ENCODE assay signal across 37 cellular contexts in genomic region chr6:93299622-93300021, GRCh38.
"Had no signal": no experiment of that assay in that cellular context is flagged by ENCODE, and none has a peak within 500 bp of the region (broad histone marks: within the 10 kb centered on the region; RNA-seq: fewer than 3 reads in every experiment).

No MANE protein-coding gene starts in this region.

- H3K36me3 ChIP-seq: adrenal gland, ascending aorta, brain microvascular endothelial cell, breast epithelium, cardiac muscle cell had no signal

- ATAC-seq: activated naive CD4-positive, alpha-beta T cell treated with anti-CD3 and anti-CD28 coated beads, Interleukin-2, amount 50 U/mL, for 72 hours; activated naive CD8-positive, alpha-beta T cell treated with anti-CD3 and anti-CD28 coated beads, Interleukin-2, amount 50 U/mL, for 24 hours; activated T-cell treated with anti-CD3 and anti-CD28 coated beads, Interleukin-2, amount 50 U/mL, for 4 hours; activated T-cell treated with anti-CD3 and anti-CD28 coated beads, Interleukin-2, amount 50 U/mL, for 72 hours; activated T-helper 17 cell treated with anti-CD3 and anti-CD28 coated beads, Interleukin-2, amount 50 U/mL, for 72 hours; body of pancreas had no signal

- H3K4me1 ChIP-seq: adrenal gland, ascending aorta, body of pancreas, breast epithelium had no signal

- H3K36me3 Mint-ChIP-seq: activated naive CD4-positive, alpha-beta T cell treated with anti-CD3 and anti-CD28 coated beads, Interleukin-2, amount 10 ng/mL, durations not matched to agents 7 days and 5 days; activated naive CD4-positive, alpha-beta T cell treated with anti-CD3 and anti-CD28 coated beads, Interleukin-2, amount 50 U/mL, for 24 hours; activated naive CD4-positive, alpha-beta T cell treated with anti-CD3 and anti-CD28 coated beads, Interleukin-2, amount 50 U/mL, for 72 hours; activated naive CD8-positive, alpha-beta T cell; activated naive CD8-positive, alpha-beta T cell treated with anti-CD3 and anti-CD28 coated beads for 36 hours; activated naive CD8-positive, alpha-beta T cell treated with anti-CD3 and anti-CD28 coated beads, Interleukin-2, amount 10 ng/mL, durations not matched to agents 7 days and 5 days had no signal

- H3K4me3 ChIP-seq: adrenal gland, ascending aorta, body of pancreas, breast epithelium, cardiac muscle cell had no signal

- H3K27ac Mint-ChIP-seq: activated naive CD4-positive, alpha-beta T cell treated with anti-CD3 and anti-CD28 coated beads for 36 hours; activated naive CD4-positive, alpha-beta T cell treated with anti-CD3 and anti-CD28 coated beads, Interleukin-2, amount 10 ng/mL, durations not matched to agents 7 days and 5 days; activated naive CD4-positive, alpha-beta T cell treated with anti-CD3 and anti-CD28 coated beads, Interleukin-2, amount 50 U/mL, for 24 hours; activated naive CD4-positive, alpha-beta T cell treated with anti-CD3 and anti-CD28 coated beads, Interleukin-2, amount 50 U/mL, for 72 hours; activated naive CD8-positive, alpha-beta T cell; activated naive CD8-positive, alpha-beta T cell treated with anti-CD3 and anti-CD28 coated beads for 36 hours; activated naive CD8-positive, alpha-beta T cell treated with anti-CD3 and anti-CD28 coated beads, Interleukin-2, amount 10 ng/mL, durations not matched to agents 7 days and 5 days; activated naive CD8-positive, alpha-beta T cell treated with anti-CD3 and anti-CD28 coated beads, Interleukin-2, amount 50 U/mL, for 24 hours; activated T-cell treated with anti-CD3 and anti-CD28 coated beads, Interleukin-2, amount 50 U/mL, for 24 hours; activated T-cell treated with anti-CD3 and anti-CD28 coated beads, Interleukin-2, amount 50 U/mL, for 72 hours; activated T-helper 1 cell treated with anti-CD3 and anti-CD28 coated beads, Interleukin-12 subunit alpha, Interleukin-12 subunit beta, Interleukin-2, Interleukin-4 antibody, amounts not matched to agents 30 ng/mL and 10 ng/mL and 1 ng/mL, durations not matched to agents 14 hours and 24 hours and 36 hours; activated T-helper 17 cell treated with anti-CD3 and anti-CD28 coated beads, Interleukin-2, amount 50 U/mL, for 72 hours; activated T-helper 2 cell treated with anti-CD3 and anti-CD28 coated beads, Interferon-gamma antibody, Interleukin-2, Interleukin-4, amounts not matched to agents 10 μg/mL and 5 μg/mL and 100 μg/mL, durations not matched to agents 14 hours and 24 hours and 36 hours; brain had no signal

- H3K9me3 ChIP-seq: adrenal gland, ascending aorta, body of pancreas had no signal

- H3K4me3 Mint-ChIP-seq: activated naive CD4-positive, alpha-beta T cell treated with anti-CD3 and anti-CD28 coated beads for 36 hours; activated naive CD4-positive, alpha-beta T cell treated with anti-CD3 and anti-CD28 coated beads, Interleukin-2, amount 10 ng/mL, durations not matched to agents 7 days and 5 days; activated naive CD4-positive, alpha-beta T cell treated with anti-CD3 and anti-CD28 coated beads, Interleukin-2, amount 50 U/mL, for 24 hours; activated naive CD8-positive, alpha-beta T cell; activated naive CD8-positive, alpha-beta T cell treated with anti-CD3 and anti-CD28 coated beads for 36 hours; activated naive CD8-positive, alpha-beta T cell treated with anti-CD3 and anti-CD28 coated beads, Interleukin-2, amount 10 ng/mL, durations not matched to agents 7 days and 5 days; activated naive CD8-positive, alpha-beta T cell treated with anti-CD3 and anti-CD28 coated beads, Interleukin-2, amount 50 U/mL, for 24 hours; activated T-cell treated with anti-CD3 and anti-CD28 coated beads, Interleukin-2, amount 50 U/mL, for 24 hours; activated T-cell treated with anti-CD3 and anti-CD28 coated beads, Interleukin-2, amount 50 U/mL, for 4 hours; activated T-cell treated with anti-CD3 and anti-CD28 coated beads, Interleukin-2, amount 50 U/mL, for 72 hours; activated T-helper 1 cell treated with anti-CD3 and anti-CD28 coated beads, Interleukin-12 subunit alpha, Interleukin-12 subunit beta, Interleukin-2, Interleukin-4 antibody, amounts not matched to agents 30 ng/mL and 10 ng/mL and 1 ng/mL, durations not matched to agents 14 hours and 24 hours and 36 hours; activated T-helper 17 cell treated with anti-CD3 and anti-CD28 coated beads, Interleukin-2, amount 50 U/mL, for 72 hours; brain; central memory CD8-positive, alpha-beta T cell had no signal

- DNase-seq: activated effector memory CD4-positive, alpha-beta T cell treated with anti-CD3 and anti-CD28 coated beads, Interleukin-2, amount 50 U/mL, for 16 hours; activated effector memory CD4-positive, alpha-beta T cell treated with Interleukin-2 at 50 U/mL for 16 hours; activated gamma-delta T cell treated with Interleukin-2 at 50 U/mL for 16 hours; activated naive CD4-positive, alpha-beta T cell; activated naive CD4-positive, alpha-beta T cell treated with anti-CD3 and anti-CD28 coated beads for 36 hours; activated naive CD4-positive, alpha-beta T cell treated with anti-CD3 and anti-CD28 coated beads, Interleukin-2, amount 10 ng/mL, durations not matched to agents 7 days and 5 days; activated naive CD4-positive, alpha-beta T cell treated with anti-CD3 and anti-CD28 coated beads, Interleukin-2, amount 50 U/mL, for 16 hours; activated naive CD4-positive, alpha-beta T cell treated with Interleukin-2 at 50 U/mL for 16 hours; activated naive CD8-positive, alpha-beta T cell treated with anti-CD3 and anti-CD28 coated beads for 36 hours; activated naive CD8-positive, alpha-beta T cell treated with anti-CD3 and anti-CD28 coated beads, Interleukin-2, amount 10 ng/mL, durations not matched to agents 7 days and 5 days; activated naive CD8-positive, alpha-beta T cell treated with anti-CD3 and anti-CD28 coated beads, Interleukin-2, amount 50 U/mL, for 24 hours; activated T-cell treated with anti-CD3 and anti-CD28 coated beads, Interleukin-2, amount 50 U/mL, for 1 hour; activated T-cell treated with anti-CD3 and anti-CD28 coated beads, Interleukin-2, amount 50 U/mL, for 24 hours; activated T-cell treated with anti-CD3 and anti-CD28 coated beads, Interleukin-2, amount 50 U/mL, for 4 hours; activated T-cell treated with anti-CD3 and anti-CD28 coated beads, Interleukin-2, amount 50 U/mL, for 48 hours; activated T-cell treated with anti-CD3 and anti-CD28 coated beads, Interleukin-2, amount 50 U/mL, for 72 hours; adrenal gland; amniotic stem cell; amygdala; anterior cingulate cortex; aorta; body of pancreas; brain microvascular endothelial cell; caudate nucleus; central memory CD4-positive, alpha-beta T cell; cerebellar nuclear complex had no signal

- H3K27me3 Mint-ChIP-seq: activated naive CD4-positive, alpha-beta T cell treated with anti-CD3 and anti-CD28 coated beads, Interleukin-2, amount 10 ng/mL, durations not matched to agents 7 days and 5 days; activated naive CD4-positive, alpha-beta T cell treated with anti-CD3 and anti-CD28 coated beads, Interleukin-2, amount 50 U/mL, for 24 hours; activated naive CD8-positive, alpha-beta T cell; activated naive CD8-positive, alpha-beta T cell treated with anti-CD3 and anti-CD28 coated beads for 36 hours; activated naive CD8-positive, alpha-beta T cell treated with anti-CD3 and anti-CD28 coated beads, Interleukin-2, amount 10 ng/mL, durations not matched to agents 7 days and 5 days; activated naive CD8-positive, alpha-beta T cell treated with anti-CD3 and anti-CD28 coated beads, Interleukin-2, amount 50 U/mL, for 24 hours; activated T-cell treated with anti-CD3 and anti-CD28 coated beads, Interleukin-2, amount 50 U/mL, for 24 hours; activated T-helper 17 cell treated with anti-CD3 and anti-CD28 coated beads, Interleukin-2, amount 50 U/mL, for 72 hours; brain; central memory CD8-positive, alpha-beta T cell had no signal

- H3K4me1 Mint-ChIP-seq: activated naive CD4-positive, alpha-beta T cell treated with anti-CD3 and anti-CD28 coated beads, Interleukin-2, amount 10 ng/mL, durations not matched to agents 7 days and 5 days; activated naive CD4-positive, alpha-beta T cell treated with anti-CD3 and anti-CD28 coated beads, Interleukin-2, amount 50 U/mL, for 24 hours; activated naive CD8-positive, alpha-beta T cell treated with anti-CD3 and anti-CD28 coated beads for 36 hours; activated naive CD8-positive, alpha-beta T cell treated with anti-CD3 and anti-CD28 coated beads, Interleukin-2, amount 10 ng/mL, durations not matched to agents 7 days and 5 days; activated naive CD8-positive, alpha-beta T cell treated with anti-CD3 and anti-CD28 coated beads, Interleukin-2, amount 50 U/mL, for 24 hours; activated T-helper 17 cell treated with anti-CD3 and anti-CD28 coated beads, Interleukin-2, amount 50 U/mL, for 72 hours; brain; central memory CD8-positive, alpha-beta T cell had no signal

- H3K9me3 Mint-ChIP-seq: activated naive CD4-positive, alpha-beta T cell treated with anti-CD3 and anti-CD28 coated beads, Interleukin-2, amount 10 ng/mL, durations not matched to agents 7 days and 5 days; activated T-helper 1 cell treated with anti-CD3 and anti-CD28 coated beads, Interleukin-12 subunit alpha, Interleukin-12 subunit beta, Interleukin-2, Interleukin-4 antibody, amounts not matched to agents 30 ng/mL and 10 ng/mL and 1 ng/mL, durations not matched to agents 14 hours and 24 hours and 36 hours had no signal

- H3K27ac ChIP-seq: adrenal gland, ascending aorta, body of pancreas, brain microvascular endothelial cell, breast epithelium, cardiac muscle cell had no signal
